ENCODE assay signal across 22 cellular contexts in the genomic region with DNA sequence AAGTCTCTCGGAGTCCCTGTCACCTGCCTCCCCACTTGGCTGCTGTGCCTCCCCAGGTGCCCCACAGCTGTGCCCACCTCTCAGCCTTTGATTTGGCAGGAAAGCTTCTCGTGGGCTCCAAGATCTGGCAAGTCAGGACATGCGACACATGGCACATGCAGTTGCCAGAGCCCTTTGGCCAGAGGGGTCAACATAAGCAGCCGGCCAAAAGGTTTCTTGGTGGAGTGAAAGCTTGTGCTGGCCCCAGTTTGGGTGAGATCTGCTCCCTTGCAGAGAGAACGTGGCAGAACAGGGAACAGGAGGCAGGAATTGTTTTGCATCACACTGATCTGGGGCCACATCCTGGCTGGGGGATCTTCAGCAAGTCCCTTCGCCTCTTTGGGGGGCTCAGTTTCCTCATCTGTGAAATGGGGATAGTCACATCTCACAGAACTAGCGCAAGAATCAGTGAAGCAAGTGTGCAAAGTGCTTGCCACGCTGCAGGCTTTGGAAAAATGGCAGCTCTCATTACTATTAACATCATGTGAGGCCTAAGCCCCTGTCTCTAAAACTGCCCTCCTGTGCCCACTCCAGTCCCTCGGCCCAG.
"Had no signal": no experiment of that assay in that cellular context is flagged by ENCODE, and none has a peak within 500 bp of the region (broad histone marks: within the 10 kb centered on the region; RNA-seq: fewer than 3 reads in every experiment).

No MANE protein-coding gene starts in this region.

- H3K4me3 ChIP-seq: cardiac muscle cell, dorsolateral prefrontal cortex, esophagus muscularis mucosa, gastrocnemius medialis, lung, prostate gland, transverse colon had no signal

- FAIRE-seq: colon, urothelium cell line had no signal

- H3K9me3 ChIP-seq: esophagus muscularis mucosa, gastrocnemius medialis, prostate gland, transverse colon had no signal

- ATAC-seq: activated T-cell treated with anti-CD3 and anti-CD28 coated beads, Interleukin-2, amount 50 U/mL, for 72 hours; effector memory CD8-positive, alpha-beta T cell; gastrocnemius medialis; left lobe of liver; naive thymus-derived CD8-positive, alpha-beta T cell; stimulated activated naive CD8-positive, alpha-beta T cell treated with anti-CD3 and anti-CD28 coated beads, Interleukin-15, amount 100 ng/mL, for 72 hours had no signal

- H3K27me3 ChIP-seq: esophagus muscularis mucosa, gastrocnemius medialis, transverse colon had no signal

- H3K4me1 ChIP-seq: gastrocnemius medialis, prostate gland, transverse colon had no signal

- DNase-seq: activated CD4-positive, alpha-beta memory T cell treated with anti-CD3 and anti-CD28 coated beads for 36 hours; activated CD4-positive, alpha-beta T cell treated with anti-CD3 and anti-CD28 coated beads for 48 hours; activated effector memory CD4-positive, alpha-beta T cell treated with anti-CD3 and anti-CD28 coated beads, Interleukin-2, amount 50 U/mL, for 16 hours; activated naive CD4-positive, alpha-beta T cell treated with anti-CD3 and anti-CD28 coated beads, Interleukin-2, amount 10 ng/mL, durations not matched to agents 7 days and 5 days; activated T-cell treated with anti-CD3 and anti-CD28 coated beads, Interleukin-2, amount 50 U/mL, for 72 hours; amygdala; effector memory CD8-positive, alpha-beta T cell; gastrocnemius medialis; head of caudate nucleus; naive thymus-derived CD8-positive, alpha-beta T cell; stimulated activated CD4-positive, alpha-beta T cell treated with anti-CD3 and anti-CD28 coated beads, Interleukin-1b, Interleukin-23, amount 100 ng/mL, for 48 hours; stimulated activated naive CD8-positive, alpha-beta T cell treated with anti-CD3 and anti-CD28 coated beads, Interleukin-15, amount 100 ng/mL, for 72 hours; T1000; transverse colon had no signal

- H3K36me3 ChIP-seq: cardiac muscle cell, esophagus muscularis mucosa, gastrocnemius medialis, prostate gland, transverse colon had no signal

- H3K27ac ChIP-seq: cardiac muscle cell, dorsolateral prefrontal cortex, gastrocnemius medialis, prostate gland, transverse colon had no signal
